8 cellular contexts compared by ENCODE assay signal in the genomic region with DNA sequence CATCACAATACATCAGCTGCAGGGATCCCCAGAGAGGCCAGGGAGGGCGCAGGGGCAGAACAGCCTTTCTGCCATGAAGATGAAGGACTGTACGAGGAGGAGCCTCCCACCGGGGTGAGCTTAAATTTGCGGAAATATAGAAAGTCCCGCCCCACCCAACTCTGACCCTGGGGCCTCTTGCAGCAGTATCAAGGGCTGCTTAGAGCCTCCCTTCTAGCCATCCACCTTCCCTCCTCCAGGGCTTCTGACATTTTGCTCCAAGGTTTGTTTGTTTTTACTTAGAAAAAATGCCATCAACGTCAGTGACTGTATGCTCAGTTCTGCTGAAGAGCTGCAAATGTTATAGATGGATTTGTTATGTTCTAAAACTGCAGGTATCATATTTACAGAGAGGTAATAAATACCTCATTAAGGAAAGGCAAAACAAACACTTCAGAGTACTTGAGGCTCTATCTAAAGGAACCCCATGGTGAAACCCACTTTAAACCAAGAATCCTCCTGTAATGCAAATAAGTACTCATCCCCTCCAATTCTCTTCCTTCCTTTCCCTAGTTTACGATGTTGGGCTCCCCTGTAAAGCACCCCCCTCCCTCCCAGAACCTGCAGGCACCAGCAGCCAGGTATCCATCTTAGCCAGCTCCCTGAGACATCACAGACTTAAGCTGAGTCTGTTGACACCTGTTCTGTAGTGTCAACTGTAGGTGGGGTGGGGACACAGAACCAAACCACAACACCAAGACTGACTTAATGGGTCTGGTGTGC. TPM values are rescaled to one million over a fixed set of nuclear protein-coding genes. Genes with fewer than 3 reads are reported as not detected.
DNase-seq lines count a peak whose midpoint lies in the region; ATAC-seq and TF ChIP-seq lines count a peak whose summit lies in the region.

No MANE protein-coding gene starts in this region.

- H3K36me3 ChIP-seq in SK-N-SH (replicated peaks in 1 of 2; ENCODE audit: control insufficient read depth in 1 of 2, insufficient read depth in 2 of 2, low read length in 1 of 2): peaks cover 0 to 2% of the 10 kb centered on the region in 2 experiments

- no peaks in the 10 kb centered on the region for H4K20me1 ChIP-seq in SK-N-SH (ENCODE audit: insufficient read depth)

- TF ChIP-seq RAD21 in SK-N-SH (IDR thresholded peaks at IDR 0.05; ENCODE audit: low read length): no peak

- POLR2A ChIA-PET in SK-N-SH (lab: Yijun Ruan, JAX): interaction anchor here (1.4 kb wide), 1 partner anchor 34 kb away, joined by 4 read pairs; no protein-coding TSS in a partner anchor

- peaks cover 31 to 56% of the 10 kb centered on the region in 2 experiments for H3K4me1 ChIP-seq in SK-N-SH (ENCODE audit: control insufficient read depth in 1 of 2, insufficient read depth in 2 of 2, low read depth in 1 of 2, low read length in 1 of 2)

- TF ChIP-seq CTCF in SK-N-SH (IDR thresholded peaks at IDR 0.05): no peak

- H3K79me2 ChIP-seq in SK-N-SH (ENCODE audit: insufficient read depth): peaks cover 37% of the 10 kb centered on the region

- CTCF ChIA-PET in SK-N-SH (lab: Yijun Ruan, JAX): interaction anchor here (0.9 to 2.2 kb wide), 4 partner anchors 9 to 193 kb away, joined by 3 to 5 read pairs (median 4); no protein-coding TSS in a partner anchor

- no peak overlapping the region for H3K9ac ChIP-seq in SK-N-SH

- H3K27ac ChIP-seq in SK-N-SH (ENCODE audit: low read depth in 2 of 2, low read length in 1 of 2): peak overlapping the region in 1 of 2 experiments; percentile 89; a peak in 3 of 4 replicates

- WGBS in SK-N-SH (ENCODE audit: low lambda C conversion rate): 89% methylated on average over 6 of the region's 7 CpGs

- H3F3A ChIP-seq in SK-N-SH (replicated peaks; ENCODE audit: insufficient read depth): peaks cover 22% of the 10 kb centered on the region

- H2AFZ ChIP-seq in SK-N-SH (ENCODE audit: low read depth): no peak overlapping the region

- DNase-seq in DMS153 treated with DMSO at 0.1 percent for 48 hours (lab: John Stamatoyannopoulos, UW; ENCODE audit: unreplicated experiment) (peak; percentile 41), NOMO-1 treated with DMSO at 0.1 percent for 48 hours (lab: John Stamatoyannopoulos, UW; ENCODE audit: unreplicated experiment) (peak; percentile 90), erythroblast (lab: John Stamatoyannopoulos, UW) (peak; percentile 16 to 26), anterior cingulate cortex (lab: John Stamatoyannopoulos, UW) (no peak), NCI-H82 (lab: John Stamatoyannopoulos, UW) (no peak), SK-N-SH (no peak)

- H3K9me2 ChIP-seq in SK-N-SH: no peaks in the 10 kb centered on the region

- H3K4me2 ChIP-seq in SK-N-SH: no peak overlapping the region

- TF ChIP-seq POLR2A in erythroblast (IDR thresholded peaks at IDR 0.05; ENCODE audit: low read length): no peak

- H3K27me3 ChIP-seq in SK-N-SH (ENCODE audit: insufficient read depth): no peaks in the 10 kb centered on the region

- H3K9me3 ChIP-seq in SK-N-SH: no peaks in the 10 kb centered on the region

- no peak overlapping the region for H3K4me3 ChIP-seq in SK-N-SH (ENCODE audit: low read depth in 2 of 2, low read length in 1 of 2)

- ATAC-seq in GM19372 (IDR thresholded peaks at IDR 0.05; ENCODE audit: low read depth, unreplicated experiment) (peak; percentile 68), HG03378 (IDR thresholded peaks at IDR 0.05; ENCODE audit: unreplicated experiment) (peak; percentile 50)

- no peak for TF ChIP-seq EP300 in SK-N-SH (IDR thresholded peaks at IDR 0.05; ENCODE audit: borderline replicate concordance in 1 of 2, low read depth in 1 of 2, low read length in 1 of 2)

TF ChIP-seq in SK-N-SH, 30 proteins besides CTCF, POLR2A, EP300 and RAD21:
- no peak for TF ChIP-seq RXRA (IDR thresholded peaks at IDR 0.05; ENCODE audit: borderline replicate concordance, low read depth)
- TF ChIP-seq TEAD4 (IDR thresholded peaks at IDR 0.05; ENCODE audit: borderline replicate concordance, insufficient read depth): no peak
- no peak for TF ChIP-seq MXI1 (IDR thresholded peaks at IDR 0.05; ENCODE audit: low read depth, low read length)

RNA-seq across cellular contexts. Expression of a gene that starts 30.5 kb away (rescaled TPM):
- polyA plus RNA-seq in SK-N-SH (2012; rRNA removed): 21.2 and 22.6 TPM in 2 replicates
- polyA plus RNA-seq in SK-N-SH (2012; cell fraction: cytosol; rRNA removed): 24.3 and 25.7 TPM in 2 replicates
- 27.3 and 28.7 TPM in 2 replicates for polyA plus RNA-seq in SK-N-SH (2012; cell fraction: nucleus; rRNA removed)

Comparison
In these comparisons a context has a peak if more than half of its experiments do, and no peak if none do; other contexts are left out.
1. DNase-seq: peak in DMS153 treated with DMSO at 0.1 percent for 48 hours (single experiment), NOMO-1 treated with DMSO at 0.1 percent for 48 hours (single experiment) and erythroblast (2 of 2); none in anterior cingulate cortex (0 of 58), NCI-H82 (single experiment) and SK-N-SH (single experiment).